ENCODE assay signal across 17 cellular contexts in the genomic region with DNA sequence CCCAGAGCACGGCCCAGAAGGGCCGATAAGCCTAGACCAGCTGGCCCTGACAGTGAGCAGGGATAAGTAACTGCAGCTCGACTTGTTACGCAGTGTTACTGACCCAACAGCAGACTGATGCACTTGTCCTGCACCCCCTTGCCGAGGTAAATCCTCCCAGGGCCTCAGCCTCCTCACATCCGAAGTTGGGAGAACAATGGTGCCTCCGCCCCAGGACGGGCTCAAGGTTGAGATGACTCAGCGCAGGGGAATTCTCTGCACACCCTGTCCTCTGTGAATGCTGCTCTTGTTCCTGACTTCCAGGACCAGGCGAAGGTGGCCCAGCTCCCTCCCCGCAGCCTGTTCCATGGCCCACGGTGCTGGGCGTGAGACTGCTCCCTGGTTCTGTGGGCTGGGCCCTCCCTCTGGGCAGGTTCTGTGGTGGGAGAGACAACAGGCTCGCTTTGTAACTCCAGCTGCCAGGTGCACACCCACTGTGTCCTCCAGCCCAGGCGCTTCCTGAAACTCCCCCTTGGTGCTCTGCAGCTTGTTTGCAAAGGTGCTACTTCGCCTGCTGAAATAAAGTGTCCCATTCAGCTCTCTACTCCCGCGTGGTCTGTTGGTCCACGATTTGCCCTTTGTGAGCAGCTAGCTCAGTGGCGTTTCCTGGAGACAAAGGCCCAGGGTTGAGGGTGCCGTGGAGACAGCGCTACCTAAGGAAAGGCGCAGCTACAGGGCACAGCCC. TPM values are rescaled to one million over a fixed set of nuclear protein-coding genes. Genes with fewer than 3 reads are reported as not detected.
DNase-seq lines count a peak whose midpoint lies in the region; ATAC-seq, FAIRE-seq and TF ChIP-seq lines count a peak whose summit lies in the region.
"Had no signal": no experiment of that assay in that cellular context is flagged by ENCODE, and none has a peak within 500 bp of the region (broad histone marks: within the 10 kb centered on the region; RNA-seq: fewer than 3 reads in every experiment).

No MANE protein-coding gene starts in this region.

- H3K27ac ChIP-seq in small intestine (ENCODE audit: low read depth in 1 of 2, low read length in 1 of 2) = peak overlapping the region; percentile 76 to 82
- H3K27ac ChIP-seq in endodermal cell (ENCODE audit: low read depth, low read length) = no peak overlapping the region
- H3K27ac ChIP-seq: 22Rv1, sigmoid colon, thoracic aorta had no signal

- WGBS in small intestine, 3 donors = 31 to 63% (median 42%) methylated on average over 23 of the region's 23 CpGs
- 90 to 91% methylated on average over 23 of the region's 23 CpGs for WGBS in endodermal cell (ENCODE audit: insufficient coverage in 1 of 2, insufficient read length in 1 of 2), 2 experiments

- ATAC-seq in GM21381 (IDR thresholded peaks at IDR 0.05; ENCODE audit: unreplicated experiment) = no peak
- ATAC-seq: activated CD4-positive, CD25-positive, alpha-beta regulatory T cell treated with anti-CD3 and anti-CD28 coated beads, Interleukin-2, amount 50 U/mL, for 24 hours; activated T-cell treated with anti-CD3 and anti-CD28 coated beads, Interleukin-2, amount 50 U/mL, for 4 hours had no signal

- H3K4me1 Mint-ChIP-seq in endodermal cell = peaks cover 36% of the 10 kb centered on the region

- peaks cover 23% of the 10 kb centered on the region for H3K27me3 Mint-ChIP-seq in endodermal cell (ENCODE audit: insufficient read depth)

- H3K4me3 Mint-ChIP-seq in endodermal cell = no peak overlapping the region
- H3K4me3 Mint-ChIP-seq: activated T-cell treated with anti-CD3 and anti-CD28 coated beads, Interleukin-2, amount 50 U/mL, for 4 hours had no signal

- DNase-seq in DMS 273 (lab: John Stamatoyannopoulos, UW; ENCODE audit: unreplicated experiment) = peak; percentile 29
- no peak for DNase-seq in DMS 273 treated with DMSO at 0.1 percent for 48 hours (lab: John Stamatoyannopoulos, UW)
- DNase-seq in NT2/D1 (ENCODE audit: low read depth, low spot score) = peak; percentile 25
- peak; percentile 22 for DNase-seq in fibroblast of pulmonary artery (ENCODE audit: low read depth)
- peak; percentile 91 for DNase-seq in small intestine
- DNase-seq in endodermal cell = no peak
- DNase-seq in activated CD8-positive, alpha-beta memory T cell treated with anti-CD3 and anti-CD28 coated beads, Interleukin-2, amount 50 U/mL, for 4 hours = no peak
- DNase-seq: activated T-cell treated with anti-CD3 and anti-CD28 coated beads, Interleukin-2, amount 50 U/mL, for 4 hours; GOT3; IMR-90; NCI-H2171 had no signal

- H3K27me3 ChIP-seq in NT2/D1 (ENCODE audit: insufficient read depth, insufficient read length) (peaks cover 18% of the 10 kb centered on the region), small intestine (ENCODE audit: control insufficient read depth in 2 of 2, insufficient read depth in 2 of 2, low read length in 2 of 2) (peaks cover 0 to 3% of the 10 kb centered on the region in 2 donors), endodermal cell (ENCODE audit: control insufficient read depth, insufficient read depth, low read length, poor library complexity, severe bottlenecking) (peaks cover 9% of the 10 kb centered on the region)

- no peaks in the 10 kb centered on the region for H3K9me3 Mint-ChIP-seq in endodermal cell

- no peak for TF ChIP-seq CTCF in fibroblast of pulmonary artery (IDR thresholded peaks at IDR 0.05; ENCODE audit: low read length, missing control alignments)
- TF ChIP-seq CTCF in endodermal cell (conservative IDR thresholded peaks at IDR 0.05) = no peak

- FAIRE-seq in small intestine (lab: Jason Lieb, UNC) = no peak
- FAIRE-seq: D721Med had no signal

- H3K4me3 ChIP-seq in NT2/D1 (ENCODE audit: insufficient read length, low read depth) = no peak overlapping the region
- no peak overlapping the region for H3K4me3 ChIP-seq in fibroblast of pulmonary artery (replicated peaks; ENCODE audit: low read depth, low read length)
- H3K4me3 ChIP-seq in small intestine (ENCODE audit: low read depth in 1 of 2, low read length in 2 of 2) = no peak overlapping the region
- H3K4me3 ChIP-seq in endodermal cell (ENCODE audit: low read length) = no peak overlapping the region
- H3K4me3 ChIP-seq: sigmoid colon, thoracic aorta had no signal

- H3K36me3 ChIP-seq in NT2/D1 (ENCODE audit: insufficient read depth, insufficient read length, low read length) (no peaks in the 10 kb centered on the region), small intestine (ENCODE audit: control insufficient read depth in 2 of 2, insufficient read depth in 2 of 2, low read length in 2 of 2) (no peaks in the 10 kb centered on the region), endodermal cell (ENCODE audit: control insufficient read depth, insufficient read depth, low read length) (no peaks in the 10 kb centered on the region)
- H3K36me3 ChIP-seq: sigmoid colon, thoracic aorta had no signal

- H3K4me1 ChIP-seq in NT2/D1 (ENCODE audit: insufficient read depth, insufficient read length) (peaks cover 10% of the 10 kb centered on the region), small intestine (ENCODE audit: control insufficient read depth in 2 of 2, insufficient read depth in 1 of 2, low read depth in 1 of 2, low read length in 1 of 2) (peaks cover 0 to 2% of the 10 kb centered on the region in 2 donors), endodermal cell (ENCODE audit: control insufficient read depth, insufficient read depth, low read length) (peaks cover 6% of the 10 kb centered on the region)

- H3K27ac Mint-ChIP-seq in endodermal cell = no peak overlapping the region

- peaks cover 9% of the 10 kb centered on the region; the same call in 1 of the 2 replicates for H3K9me3 ChIP-seq in NT2/D1 (ENCODE audit: insufficient read depth, low read length)
- H3K9me3 ChIP-seq in small intestine (ENCODE audit: control insufficient read depth, low read depth) = no peaks in the 10 kb centered on the region
- no peaks in the 10 kb centered on the region for H3K9me3 ChIP-seq in endodermal cell (ENCODE audit: control insufficient read depth, low read length)
- H3K9me3 ChIP-seq: sigmoid colon, thoracic aorta had no signal

- H3K36me3 Mint-ChIP-seq in endodermal cell (ENCODE audit: low read depth) = no peaks in the 10 kb centered on the region

- H3K9ac ChIP-seq in NT2/D1 (ENCODE audit: insufficient read length, low read depth) (no peak overlapping the region), endodermal cell (ENCODE audit: extremely low read depth, low read length, poor library complexity, severe bottlenecking) (no peak overlapping the region)

RNA-seq across cellular contexts. Expression of gene SLC6A19, which starts 40.1 kb away (rescaled TPM):
- 100 to 1,000 TPM in 2 of 3 donors, 10 to 100 TPM in 1; 56.3 to 199 (median 192) TPM for polyA plus RNA-seq in small intestine
- under 1 TPM; 0.09 to 0.15 TPM for total RNA-seq in endodermal cell
- not detected for polyA plus RNA-seq in endodermal cell (2013, experiment 1 of 2)
- polyA plus RNA-seq in endodermal cell (2013, experiment 2 of 2) = not detected
- total RNA-seq: IMR-90, sigmoid colon, thoracic aorta had no signal
- polyA plus RNA-seq: IMR-90 had no signal

RNA-seq across cellular contexts. Expression of gene SLC12A7, which starts 49.4 kb away (rescaled TPM):
- polyA plus RNA-seq in small intestine = 10 to 100 TPM; 32.7 to 49.2 (median 39.8) TPM
- 10 to 100 TPM; 58.9 to 61.6 TPM for total RNA-seq in endodermal cell
- 45.1 TPM for polyA plus RNA-seq in endodermal cell (2013, experiment 1 of 2)
- 40.0 TPM for polyA plus RNA-seq in endodermal cell (2013, experiment 2 of 2)

Comparison
In these comparisons a context has a peak if more than half of its experiments do, and no peak if none do; other contexts are left out.
1. DNase-seq: peak in DMS 273 (single experiment), NT2/D1 (single experiment), fibroblast of pulmonary artery (single experiment) and small intestine (single experiment); none in DMS 273 treated with DMSO at 0.1 percent for 48 hours (single experiment), endodermal cell (single experiment) and activated CD8-positive, alpha-beta memory T cell treated with anti-CD3 and anti-CD28 coated beads, Interleukin-2, amount 50 U/mL, for 4 hours (single experiment).